In the genomic region with DNA sequence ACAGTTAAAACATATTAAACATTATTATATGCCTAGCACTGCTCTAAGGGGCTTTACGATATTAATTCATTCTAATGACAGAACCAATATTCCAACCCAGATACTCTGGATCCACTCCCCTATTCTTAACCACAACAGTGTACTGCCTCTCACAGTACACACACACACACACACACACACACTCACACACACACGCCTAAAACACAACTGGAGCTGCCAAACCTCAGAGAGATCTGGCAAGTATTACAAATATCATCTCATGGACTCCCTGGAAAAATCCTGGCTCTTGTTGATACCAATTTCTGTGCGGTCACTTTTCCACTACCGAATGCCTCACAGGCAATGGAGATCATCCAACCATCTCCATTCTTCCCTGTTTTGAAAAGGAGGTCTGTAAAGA, we compare ENCODE assay signal across 8 cellular contexts. TPM values are rescaled to one million over a fixed set of nuclear protein-coding genes. Genes with fewer than 3 reads are reported as not detected.
DNase-seq lines count a peak whose midpoint lies in the region; ATAC-seq and TF ChIP-seq lines count a peak whose summit lies in the region.

No MANE protein-coding gene starts in this region.

- ATAC-seq in GM18505 (IDR thresholded peaks at IDR 0.05; ENCODE audit: unreplicated experiment) (no peak), HG03460 (IDR thresholded peaks at IDR 0.05; ENCODE audit: unreplicated experiment) (no peak), aorta (ENCODE audit: low FRiP score) (no peak)

- H3K4me1 ChIP-seq in mesodermal cell (ENCODE audit: control insufficient read depth, insufficient read depth, low read length, poor library complexity, severe bottlenecking) = no peaks in the 10 kb centered on the region
- peaks cover 0 to 3% of the 10 kb centered on the region in 2 donors for H3K4me1 ChIP-seq in aorta (ENCODE audit: control insufficient read depth in 1 of 2, insufficient read depth in 2 of 2, low read length in 2 of 2)

- H3K27me3 ChIP-seq in AG04450 (ENCODE audit: control insufficient read depth, insufficient read depth, low read length) (no peaks in the 10 kb centered on the region), aorta (ENCODE audit: control insufficient read depth in 1 of 2, insufficient read depth in 2 of 2, low read length in 1 of 2) (no peaks in the 10 kb centered on the region)

- H3K4me3 ChIP-seq in AG04450 (ENCODE audit: low read depth, low read length) (peak overlapping the region; percentile 96), mesodermal cell (ENCODE audit: extremely low read depth, insufficient read depth, low read length, poor library complexity, severe bottlenecking) (peak overlapping the region; percentile 83), aorta (ENCODE audit: low read length in 2 of 2) (peak overlapping the region in 1 of 2 donors; percentile 75)

- H3K27ac ChIP-seq in AG04450 (ENCODE audit: low read depth, low read length) (no peak overlapping the region), KOPT-K1 (ENCODE audit: low read depth, low read length, poor library complexity, severe bottlenecking) (peak overlapping the region; percentile 79), mesodermal cell (ENCODE audit: low read depth, low read length, severe bottlenecking) (no peak overlapping the region), aorta (ENCODE audit: low read depth in 1 of 2, low read length in 2 of 2) (no peak overlapping the region)

- DNase-seq in AG04450 (ENCODE audit: low read depth, low spot score) (no peak), cerebellum (ENCODE audit: low spot score) (peak; percentile 8), GM10266 (ENCODE audit: extremely low spot score) (no peak), aorta (no peak)

- H3K36me3 ChIP-seq in KOPT-K1 (ENCODE audit: insufficient read depth, low read length) (peaks cover 11% of the 10 kb centered on the region; the same call in 1 of the 2 replicates), mesodermal cell (ENCODE audit: control insufficient read depth, insufficient read depth, low read length) (peaks cover 11% of the 10 kb centered on the region), aorta (ENCODE audit: control insufficient read depth in 1 of 2, insufficient read depth in 2 of 2, low read length in 1 of 2) (no peaks in the 10 kb centered on the region)

- CTCF ChIA-PET in AG04450 (lab: Charles Lee) = no interaction called here

- no peak for TF ChIP-seq POLR2A in GM18505 (IDR thresholded peaks at IDR 0.05; ENCODE audit: borderline replicate concordance, extremely low read depth, insufficient read depth, insufficient read length)

- no peaks in the 10 kb centered on the region for H3K9me3 ChIP-seq in AG04450 (ENCODE audit: control insufficient read depth, insufficient read depth, low read length)
- H3K9me3 ChIP-seq in KOPT-K1 (ENCODE audit: insufficient read depth, low read length, poor library complexity, severe bottlenecking) = peaks cover 11% of the 10 kb centered on the region
- H3K9me3 ChIP-seq in mesodermal cell (ENCODE audit: control insufficient read depth, low read length) = peaks cover 13% of the 10 kb centered on the region
- no peaks in the 10 kb centered on the region for H3K9me3 ChIP-seq in aorta (ENCODE audit: control insufficient read depth, low read length)

- POLR2A ChIA-PET in AG04450 (lab: Yijun Ruan, JAX) = no interaction called here

- TF ChIP-seq CTCF in AG04450 (IDR thresholded peaks at IDR 0.05; ENCODE audit: low read depth, low read length) = no peak
- TF ChIP-seq CTCF in GM10266 (IDR thresholded peaks at IDR 0.05; ENCODE audit: control insufficient read depth, insufficient read depth, low read depth, missing control alignments) = no peak

- intact Hi-C loops in aorta (cut with DNase I) = no loop called here

- 87% methylated on average over 3 to 4 of the region's 4 CpGs for WGBS in mesodermal cell (ENCODE audit: insufficient coverage in 2 of 2), 2 experiments
- WGBS in aorta, 2 donors = 39% methylated on average over 4 of the region's 4 CpGs

RNA-seq across cellular contexts. Expression of a gene that starts 1.3 kb away (rescaled TPM):
- polyA plus RNA-seq in AG04450 (2011; rRNA removed) (11.8 and 14.5 TPM in 2 replicates), aorta (1 to 10 TPM; 2.1 to 7.1 TPM)
- 10.6 and 22.6 TPM in 2 replicates for polyA minus RNA-seq in AG04450 (2011; rRNA and poly(A)+ RNA removed)
- total RNA-seq in cerebellum (27.4 TPM), aorta (10 to 100 TPM; 12.0 to 20.4 TPM)
- polyA plus RNA-seq in mesodermal cell (2013, experiment 1 of 2) = 9.7 TPM
- 11.9 TPM for polyA plus RNA-seq in mesodermal cell (2013, experiment 2 of 2)

RNA-seq across cellular contexts. Expression of a gene that starts 33.4 kb away (rescaled TPM):
- polyA plus RNA-seq in AG04450 (2011; rRNA removed) (7.2 and 8.3 TPM in 2 replicates), aorta (1 to 10 TPM; 1.5 to 7.9 TPM)
- 26.0 and 27.0 TPM in 2 replicates for polyA minus RNA-seq in AG04450 (2011; rRNA and poly(A)+ RNA removed)
- total RNA-seq in cerebellum (59.4 TPM), aorta (10 to 100 TPM; 14.9 to 28.9 TPM)
- 7.7 TPM for polyA plus RNA-seq in mesodermal cell (2013, experiment 1 of 2)
- polyA plus RNA-seq in mesodermal cell (2013, experiment 2 of 2) = 5.4 TPM
